Comparison of ENCODE assay signal across 8 cellular contexts in the genomic region with DNA sequence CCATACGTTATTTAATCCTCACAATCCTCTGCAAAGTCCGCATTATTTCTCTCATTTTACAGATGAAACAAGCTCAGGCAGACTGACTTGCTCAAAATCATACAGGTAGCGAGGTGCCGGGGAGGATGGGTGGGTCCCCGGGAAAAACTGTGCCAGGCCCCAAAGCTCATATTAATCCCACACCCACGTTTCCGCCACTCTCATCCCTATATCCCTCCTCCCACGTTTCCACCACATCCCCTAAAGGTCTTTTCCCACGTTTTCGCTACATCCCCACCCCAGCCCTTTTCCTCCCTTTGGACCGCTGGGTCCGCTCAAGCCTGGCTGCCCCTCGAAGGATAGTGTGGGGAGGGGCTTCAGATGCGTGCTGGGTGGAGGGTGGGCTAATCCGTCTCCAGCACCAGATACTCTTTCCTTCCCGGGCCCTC. TPM values are rescaled to one million over a fixed set of nuclear protein-coding genes. Genes with fewer than 3 reads are reported as not detected.
DNase-seq lines count a peak whose midpoint lies in the region; ATAC-seq and TF ChIP-seq lines count a peak whose summit lies in the region.

No MANE protein-coding gene starts in this region.

- peaks cover 6% of the 10 kb centered on the region for H3K27me3 Mint-ChIP-seq in glutamatergic neuron (ENCODE audit: unreplicated experiment)

- H3K4me1 Mint-ChIP-seq in glutamatergic neuron (ENCODE audit: low read depth, unreplicated experiment), result peaks cover 18% of the 10 kb centered on the region

- ATAC-seq in esophagus mucosa, result no peak

- H3K9me3 Mint-ChIP-seq in glutamatergic neuron (ENCODE audit: unreplicated experiment), result peaks cover 9% of the 10 kb centered on the region

- DNase-seq in HFF-Myc (ENCODE audit: extremely low read depth, low read depth) (no peak), WERI-Rb-1 (peak; percentile 39), glutamatergic neuron (no peak), spleen (no peak), C1 segment of cervical spinal cord (lab: John Stamatoyannopoulos, UW) (no peak), NCI-H1105 (lab: John Stamatoyannopoulos, UW) (no peak), NCI-H1092 treated with DMSO at 0.1 percent for 48 hours (lab: John Stamatoyannopoulos, UW) (no peak)

- peak overlapping the region; percentile 87 for H3K4me3 Mint-ChIP-seq in glutamatergic neuron (ENCODE audit: unreplicated experiment)

- peak overlapping the region; percentile 95 for H3K27ac Mint-ChIP-seq in glutamatergic neuron (ENCODE audit: unreplicated experiment)

- no peaks in the 10 kb centered on the region for H3K36me3 Mint-ChIP-seq in glutamatergic neuron (ENCODE audit: unreplicated experiment)

- H3K4me3 ChIP-seq in HFF-Myc (replicated peaks; ENCODE audit: low read depth, low read length) (peak overlapping the region; percentile 73), WERI-Rb-1 (ENCODE audit: low read depth, low read length) (peak overlapping the region; percentile 88), spleen (peak overlapping the region; percentile 69 to 99 (median 86))

- H3K36me3 ChIP-seq in WERI-Rb-1 (peaks cover 17% of the 10 kb centered on the region), spleen (no peaks in the 10 kb centered on the region)

- intact Hi-C loops in spleen (cut with DNase I; ENCODE audit: low total_unique reads), result no loop called here

- H3K27me3 ChIP-seq in WERI-Rb-1 (ENCODE audit: insufficient read depth, low read depth, severe bottlenecking), result no peaks in the 10 kb centered on the region
- no peaks in the 10 kb centered on the region for H3K27me3 ChIP-seq in spleen (replicated peaks in 1 of 7)

- TF ChIP-seq POLR2A in spleen (IDR thresholded peaks at IDR 0.05), result no peak

- WGBS in spleen, 5 donors, result 26 to 31% (median 27%) methylated on average over 16 of the region's 16 CpGs

- H3K9me3 ChIP-seq in WERI-Rb-1 (ENCODE audit: severe bottlenecking), result no peaks in the 10 kb centered on the region
- H3K9me3 ChIP-seq in spleen, result no peaks in the 10 kb centered on the region

- H3K27ac ChIP-seq in WERI-Rb-1 (peak overlapping the region; percentile 92), spleen (peak overlapping the region in 7 of 8 donors; percentile 22 to 82 (median 69))

- TF ChIP-seq CTCF in HFF-Myc (IDR thresholded peaks at IDR 0.05; ENCODE audit: low read depth, low read length, missing control alignments), result no peak
- TF ChIP-seq CTCF in WERI-Rb-1 (IDR thresholded peaks at IDR 0.05; ENCODE audit: low read depth, low read length), result no peak
- no peak for TF ChIP-seq CTCF in glutamatergic neuron (IDR thresholded peaks at IDR 0.05; ENCODE audit: partially characterized antibody, unreplicated experiment)
- no peak for TF ChIP-seq CTCF in spleen (IDR thresholded peaks at IDR 0.05 in 8 of 11, conservative IDR thresholded peaks at IDR 0.05 in 3 of 11)

- H3K4me1 ChIP-seq in spleen, result peaks cover 0 to 26% (median 16%) of the 10 kb centered on the region in 6 donors

RNA-seq across cellular contexts. Expression of a gene that starts 0.4 kb away (rescaled TPM):
- total RNA-seq in glutamatergic neuron (ENCODE audit: unreplicated experiment) (32.5 TPM), spleen (1 to 10 TPM; 3.0 to 5.8 (median 5.1) TPM), esophagus mucosa (2.3 TPM)
- under 1 TPM; 0.70 to 0.90 (median 0.74) TPM for polyA plus RNA-seq in spleen
